8 cellular contexts compared by ENCODE assay signal in genomic region chr9:136991993-136992818, GRCh38. TPM values are rescaled to one million over a fixed set of nuclear protein-coding genes. Genes with fewer than 3 reads are reported as not detected.
A peak's percentile ranks its signal among the peaks of the same experiment; 100 is the strongest.
DNase-seq lines count a peak whose midpoint lies in the region; ATAC-seq and TF ChIP-seq lines count a peak whose summit lies in the region.

Gene PAXX (plus strand): TSS chr9:136992422. CDS start chr9:136992444, 22 bp downstream.

- DNase-seq in Ammon's horn (ENCODE audit: low spot score), result peak; percentile 92
- peak; percentile 26 for DNase-seq in NCI-H524 treated with DMSO at 0.1 percent for 48 hours (lab: John Stamatoyannopoulos, UW)
- peak; percentile 93 for DNase-seq in activated CD4-positive, alpha-beta T cell treated with anti-CD3 and anti-CD28 coated beads, Interleukin-2, amount 10 ng/mL, durations not matched to agents 7 days and 5 days
- peak; percentile 83 for DNase-seq in dedifferentiated amniotic fluid mesenchymal stem cell (ENCODE audit: extremely low spot score)
- DNase-seq in left lung, result peak; percentile 95 to 99
- peak; percentile 89 for DNase-seq in stimulated activated CD4-positive, alpha-beta T cell treated with anti-CD3 and anti-CD28 coated beads, Interleukin-2, amount 100 ng/mL, for 4 hours (ENCODE audit: low read depth)

- CTCF ChIA-PET in activated CD4-positive, alpha-beta T cell treated with anti-CD3 and anti-CD28 coated beads, Interleukin-2, amount 10 ng/mL, durations not matched to agents 7 days and 5 days (lab: Charles Lee), result interaction anchor here (0.9 to 2.2 kb wide), 8 partner anchors 9 to 264 kb away, joined by 3 to 16 read pairs (median 4); partner anchors contain the start of gene ABCA2

- intact Hi-C loops in left lung (cut with DNase I), result no loop called here

- H3K9me3 Mint-ChIP-seq in activated CD4-positive, alpha-beta T cell treated with anti-CD3 and anti-CD28 coated beads, Interleukin-2, amount 10 ng/mL, durations not matched to agents 7 days and 5 days, result no peaks in the 10 kb centered on the region

- peak within 1 kb of the TSS; percentile 82 for H3K4me3 Mint-ChIP-seq in activated CD4-positive, alpha-beta T cell treated with anti-CD3 and anti-CD28 coated beads, Interleukin-2, amount 10 ng/mL, durations not matched to agents 7 days and 5 days

- peak within 1 kb of the TSS; percentile 70 to 97 for H3K4me3 ChIP-seq in left lung

- ATAC-seq in GM19035 (IDR thresholded peaks at IDR 0.05; ENCODE audit: unreplicated experiment) (peak; percentile 82), HG03342 (IDR thresholded peaks at IDR 0.05; ENCODE audit: unreplicated experiment) (peak; percentile 78), left lung (peak; percentile 81)

- H3K27me3 ChIP-seq in left lung, result peaks cover 0 to 29% of the 10 kb centered on the region in 2 donors

- H3K4me1 ChIP-seq in left lung, result peaks cover 27 to 47% of the 10 kb centered on the region in 2 donors

- H3K36me3 ChIP-seq in left lung, result peaks cover 0 to 19% of the 10 kb centered on the region in 2 donors

- peak within 1 kb of the TSS; percentile 87 to 96 for H3K27ac ChIP-seq in left lung

- H3K9me3 ChIP-seq in left lung, result peaks cover 0 to 3% of the 10 kb centered on the region in 2 donors

- H3K27me3 Mint-ChIP-seq in activated CD4-positive, alpha-beta T cell treated with anti-CD3 and anti-CD28 coated beads, Interleukin-2, amount 10 ng/mL, durations not matched to agents 7 days and 5 days, result peaks cover 12% of the 10 kb centered on the region

- no peak for TF ChIP-seq CTCF in left lung (IDR thresholded peaks at IDR 0.05)

- peaks cover 25% of the 10 kb centered on the region for H3K4me1 Mint-ChIP-seq in activated CD4-positive, alpha-beta T cell treated with anti-CD3 and anti-CD28 coated beads, Interleukin-2, amount 10 ng/mL, durations not matched to agents 7 days and 5 days

- H3K36me3 Mint-ChIP-seq in activated CD4-positive, alpha-beta T cell treated with anti-CD3 and anti-CD28 coated beads, Interleukin-2, amount 10 ng/mL, durations not matched to agents 7 days and 5 days (ENCODE audit: low read depth), result peaks cover 7% of the 10 kb centered on the region

- peak within 1 kb of the TSS; percentile 86 for H3K27ac Mint-ChIP-seq in activated CD4-positive, alpha-beta T cell treated with anti-CD3 and anti-CD28 coated beads, Interleukin-2, amount 10 ng/mL, durations not matched to agents 7 days and 5 days

- POLR2A ChIA-PET in activated CD4-positive, alpha-beta T cell treated with anti-CD3 and anti-CD28 coated beads, Interleukin-2, amount 10 ng/mL, durations not matched to agents 7 days and 5 days (lab: Charles Lee), result interaction anchor here (1.1 kb wide), 1 partner anchor 14 kb away, joined by 3 read pairs; no protein-coding TSS in a partner anchor

RNA-seq across cellular contexts. Expression of gene PAXX, which starts in this region (rescaled TPM):
- total RNA-seq in activated CD4-positive, alpha-beta T cell treated with anti-CD3 and anti-CD28 coated beads, Interleukin-2, amount 10 ng/mL, durations not matched to agents 7 days and 5 days, result 10 to 100 TPM; 80.2 to 98.4 TPM
- 10 to 100 TPM; 34.2 to 56.6 TPM for total RNA-seq in left lung

Comparison
In these comparisons a context has a peak if more than half of its experiments do, and no peak if none do; other contexts are left out.
1. Peak in every context shown above with its lines: DNase-seq, ATAC-seq, H3K4me3 ChIP-seq and H3K27ac ChIP-seq.
2. DNase-seq: peak in every context shown above with its lines; median percentile 97 in left lung; 93 in activated CD4-positive, alpha-beta T cell treated with anti-CD3 and anti-CD28 coated beads, Interleukin-2, amount 10 ng/mL, durations not matched to agents 7 days and 5 days; 92 in Ammon's horn; 89 in stimulated activated CD4-positive, alpha-beta T cell treated with anti-CD3 and anti-CD28 coated beads, Interleukin-2, amount 100 ng/mL, for 4 hours; 83 in dedifferentiated amniotic fluid mesenchymal stem cell; 26 in NCI-H524 treated with DMSO at 0.1 percent for 48 hours.